In the genomic region with DNA sequence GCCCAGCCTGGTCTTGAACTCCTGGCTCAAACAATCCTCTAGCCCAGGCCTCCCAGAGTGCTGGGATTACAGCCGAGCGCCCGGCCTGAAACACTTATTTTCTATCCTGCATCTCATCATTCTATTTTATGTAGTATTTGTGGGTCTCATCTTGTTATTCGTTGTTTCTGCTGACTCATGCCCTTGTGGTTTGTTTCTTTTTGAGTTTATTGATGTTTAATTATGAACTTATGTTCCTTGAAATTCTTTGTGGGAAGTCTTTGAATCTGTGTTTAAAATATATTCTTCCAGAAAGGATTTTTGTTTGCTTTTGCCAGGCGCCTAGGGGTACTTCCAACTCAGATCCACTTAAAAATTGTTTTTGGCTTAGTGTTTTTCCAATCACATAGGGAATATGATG, we compare ENCODE assay signal across 12 cellular contexts.
DNase-seq lines count a peak whose midpoint lies in the region; ATAC-seq and TF ChIP-seq lines count a peak whose summit lies in the region.
"Had no signal": no experiment of that assay in that cellular context is flagged by ENCODE, and none has a peak within 500 bp of the region (broad histone marks: within the 10 kb centered on the region; RNA-seq: fewer than 3 reads in every experiment).

No MANE protein-coding gene starts in this region.

- TF ChIP-seq POLR2A in NB4 (IDR thresholded peaks at IDR 0.05; ENCODE audit: extremely low read depth, insufficient read length), result no peak

- peak overlapping the region; percentile 6 for H3K4me2 ChIP-seq in osteoblast (ENCODE audit: insufficient read depth, low read length)

- H3K79me2 ChIP-seq in osteoblast (ENCODE audit: insufficient read depth, low read length), result no peaks in the 10 kb centered on the region

- H3K4me1 ChIP-seq in osteoblast (ENCODE audit: insufficient read depth, low read length), result peaks cover 7% of the 10 kb centered on the region

- H3K27me3 ChIP-seq in osteoblast (ENCODE audit: insufficient read depth, low read length), result no peaks in the 10 kb centered on the region
- H3K27me3 ChIP-seq: stomach had no signal

- no peaks in the 10 kb centered on the region for H4K20me1 ChIP-seq in osteoblast (ENCODE audit: insufficient read depth, low read length)

- peak overlapping the region; percentile 24 for H3K27ac ChIP-seq in osteoblast (ENCODE audit: low read depth, low read length)
- H3K27ac ChIP-seq: stomach had no signal

- TF ChIP-seq CTCF in NB4 (IDR thresholded peaks at IDR 0.05; ENCODE audit: low read depth, low read length), result no peak
- no peak for TF ChIP-seq CTCF in choroid plexus epithelial cell (conservative IDR thresholded peaks at IDR 0.05; ENCODE audit: low read depth, low read length)
- TF ChIP-seq CTCF in osteoblast (IDR thresholded peaks at IDR 0.05; ENCODE audit: extremely low read depth, low read depth, low read length), result no peak
- no peak for TF ChIP-seq CTCF in GM20000 (IDR thresholded peaks at IDR 0.05; ENCODE audit: extremely low read depth, missing control alignments)

- H2AFZ ChIP-seq in osteoblast (ENCODE audit: low read length), result no peak overlapping the region

- no peak for ATAC-seq in GM18861 (IDR thresholded peaks at IDR 0.05; ENCODE audit: unreplicated experiment)
- ATAC-seq in GM18907 (IDR thresholded peaks at IDR 0.05; ENCODE audit: unreplicated experiment), result no peak
- no peak for ATAC-seq in HG02884 (IDR thresholded peaks at IDR 0.05; ENCODE audit: unreplicated experiment)

- DNase-seq in Daoy (ENCODE audit: low read depth) (peak; percentile 70), NB4 (ENCODE audit: low read depth) (peak; percentile 48), choroid plexus epithelial cell (ENCODE audit: low read depth) (peak; percentile 70), osteoblast (ENCODE audit: insufficient read length, low spot score, missing footprints) (peak; percentile 95), GM20000 (ENCODE audit: low spot score) (no peak)
- DNase-seq: MM.1S, NCI-H226, stomach, T-helper 9 cell had no signal

- H3K4me3 ChIP-seq in NB4 (ENCODE audit: low read depth, low read length), result no peak overlapping the region
- no peak overlapping the region for H3K4me3 ChIP-seq in choroid plexus epithelial cell (ENCODE audit: low read depth, low read length)
- H3K4me3 ChIP-seq in osteoblast (ENCODE audit: insufficient read depth, low read length), result no peak overlapping the region
- H3K4me3 ChIP-seq: stomach had no signal

- no peaks in the 10 kb centered on the region for H3K9me3 ChIP-seq in osteoblast (ENCODE audit: low read depth, low read length)
- H3K9me3 ChIP-seq: stomach had no signal

- H3K36me3 ChIP-seq in osteoblast (ENCODE audit: insufficient read depth, low read length), result no peaks in the 10 kb centered on the region
- H3K36me3 ChIP-seq: stomach had no signal
